ENCODE assay signal across 11 cellular contexts in the genomic region with DNA sequence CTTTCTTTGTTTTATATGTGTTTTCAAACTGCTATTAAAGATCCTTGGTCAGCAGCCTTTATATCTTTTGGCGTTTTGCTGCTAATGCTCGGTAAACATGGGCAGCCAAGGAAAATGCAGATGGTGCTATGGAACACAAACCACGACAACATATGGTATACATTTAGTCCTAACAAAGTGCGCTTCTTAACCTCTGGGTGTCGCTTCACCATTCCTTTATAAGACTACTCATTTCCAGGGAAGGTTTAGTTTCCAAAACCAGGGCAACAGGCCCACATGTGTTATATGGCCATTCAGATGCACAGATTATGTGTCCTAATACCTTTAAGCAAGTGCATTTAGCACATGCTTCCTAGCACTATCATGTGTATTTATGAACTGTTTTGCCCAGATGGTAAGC. TPM values are rescaled to one million over a fixed set of nuclear protein-coding genes. Genes with fewer than 3 reads are reported as not detected.
A peak's percentile ranks its signal among the peaks of the same experiment; 100 is the strongest.
DNase-seq lines count a peak whose midpoint lies in the region; ATAC-seq and TF ChIP-seq lines count a peak whose summit lies in the region.
"Had no signal": no experiment of that assay in that cellular context is flagged by ENCODE, and none has a peak within 500 bp of the region (broad histone marks: within the 10 kb centered on the region; RNA-seq: fewer than 3 reads in every experiment).

No MANE protein-coding gene starts in this region.

- H3K27me3 ChIP-seq in aorta (ENCODE audit: control insufficient read depth in 1 of 2, insufficient read depth in 2 of 2, low read length in 1 of 2): peaks cover 3 to 6% of the 10 kb centered on the region in 2 donors

- no peak overlapping the region for H3K27ac Mint-ChIP-seq in nephron progenitor cell

- H3K4me1 ChIP-seq in aorta (ENCODE audit: control insufficient read depth in 1 of 2, insufficient read depth in 2 of 2, low read length in 2 of 2): no peaks in the 10 kb centered on the region
- H3K4me1 ChIP-seq: right lobe of liver had no signal

- no peaks in the 10 kb centered on the region for H3K9me3 Mint-ChIP-seq in nephron progenitor cell

- intact Hi-C loops in aorta (cut with DNase I): no loop called here

- no peaks in the 10 kb centered on the region for H3K9me3 ChIP-seq in aorta (ENCODE audit: control insufficient read depth, low read length)
- H3K9me3 ChIP-seq: right lobe of liver had no signal

- DNase-seq in NCI-H1694 (lab: John Stamatoyannopoulos, UW) (peak; percentile 49), cardiac fibroblast (ENCODE audit: low read depth in 2 of 2) (peak; percentile 62 to 64), nephron progenitor cell (no peak), aorta (no peak), DMS153 (lab: John Stamatoyannopoulos, UW) (no peak)
- DNase-seq: activated CD4-positive, alpha-beta T cell treated with anti-CD3 and anti-CD28 coated beads for 4 hours; NCI-H774; right lobe of liver had no signal

- H3K36me3 ChIP-seq in aorta (ENCODE audit: control insufficient read depth in 1 of 2, insufficient read depth in 2 of 2, low read length in 1 of 2): no peaks in the 10 kb centered on the region
- H3K36me3 ChIP-seq: right lobe of liver had no signal

- ATAC-seq in GM18502 (IDR thresholded peaks at IDR 0.05; ENCODE audit: poor library complexity, unreplicated experiment) (no peak), aorta (ENCODE audit: low FRiP score) (no peak), HG03039 (IDR thresholded peaks at IDR 0.05; ENCODE audit: unreplicated experiment) (no peak)

- no peak overlapping the region for H3K27ac ChIP-seq in aorta (ENCODE audit: low read depth in 1 of 2, low read length in 2 of 2)
- H3K27ac ChIP-seq: right lobe of liver had no signal

- H3K36me3 Mint-ChIP-seq in nephron progenitor cell (ENCODE audit: low read depth): no peaks in the 10 kb centered on the region

- no peak overlapping the region for H3K4me3 ChIP-seq in cardiac fibroblast (replicated peaks in 1 of 2; ENCODE audit: low read depth in 2 of 2, low read length in 2 of 2)
- no peak overlapping the region for H3K4me3 ChIP-seq in aorta (ENCODE audit: low read length in 2 of 2)
- H3K4me3 ChIP-seq: right lobe of liver had no signal

- TF ChIP-seq CTCF in GM12872 (IDR thresholded peaks at IDR 0.05; ENCODE audit: insufficient read depth, low read depth, low read length): 0 out of 3 replicates have a peak, but pooled peaks have one; percentile 35
- TF ChIP-seq CTCF in cardiac fibroblast (IDR thresholded peaks at IDR 0.05; ENCODE audit: low read depth, low read length): peak; percentile 43
- peak; percentile 35 for TF ChIP-seq CTCF in nephron progenitor cell (IDR thresholded peaks at IDR 0.05)

- WGBS in aorta, 2 donors: 27 to 32% methylated on average over 5 of the region's 5 CpGs

- H3K27me3 Mint-ChIP-seq in nephron progenitor cell (ENCODE audit: low read depth, poor library complexity): peaks cover 69% of the 10 kb centered on the region

- H3K4me3 Mint-ChIP-seq in nephron progenitor cell: no peak overlapping the region

- peaks cover 5% of the 10 kb centered on the region for H3K4me1 Mint-ChIP-seq in nephron progenitor cell

RNA-seq across cellular contexts. Expression of gene SHOX2, which starts 14.7 kb away (rescaled TPM):
- 1 to 10 TPM in 1 of 2 donors, under 1 TPM in 1; 0.78 to 2.7 TPM for total RNA-seq in aorta
- 1 to 10 TPM; 1.1 to 2.6 TPM for polyA plus RNA-seq in aorta

RNA-seq across cellular contexts. Expression of gene RSRC1, which starts 18.4 kb away (rescaled TPM):
- 10 to 100 TPM; 30.7 to 39.4 TPM for total RNA-seq in aorta
- 10 to 100 TPM; 17.3 to 26.2 TPM for polyA plus RNA-seq in aorta

Comparison
In these comparisons a context has a peak if more than half of its experiments do, and no peak if none do; other contexts are left out.
1. DNase-seq: peak in NCI-H1694 (single experiment) and cardiac fibroblast (2 of 2); none in nephron progenitor cell (single experiment), aorta (0 of 2) and DMS153 (single experiment).
2. Peak in every context shown above with its lines, with median percentiles within 50 percentile points of each other: CTCF ChIP-seq.